ENCODE assay signal across 15 cellular contexts in the genomic region with DNA sequence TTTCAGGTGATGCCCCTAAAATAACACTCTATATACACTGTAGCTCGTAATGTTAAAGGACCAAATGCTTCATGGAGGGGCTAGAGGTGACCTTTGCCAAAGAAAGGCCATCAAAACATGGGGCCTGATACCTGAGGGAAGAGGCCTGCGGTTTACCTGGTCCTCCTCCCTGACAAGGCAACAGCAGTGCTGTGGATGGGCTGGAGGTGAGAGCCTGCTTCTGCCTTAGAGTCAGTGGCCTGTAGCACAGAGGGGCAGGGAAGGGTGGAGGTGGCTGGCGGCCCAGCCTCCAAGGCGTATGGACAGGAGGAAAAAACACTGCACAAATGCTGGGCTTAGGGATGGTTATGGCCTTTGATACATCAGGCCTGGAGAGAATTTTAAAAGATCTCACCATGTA.
DNase-seq lines count a peak whose midpoint lies in the region; ATAC-seq and TF ChIP-seq lines count a peak whose summit lies in the region.
"Had no signal": no experiment of that assay in that cellular context is flagged by ENCODE, and none has a peak within 500 bp of the region (broad histone marks: within the 10 kb centered on the region; RNA-seq: fewer than 3 reads in every experiment).

No MANE protein-coding gene starts in this region.

- no peaks in the 10 kb centered on the region for H3K4me1 Mint-ChIP-seq in H9
- H3K4me1 Mint-ChIP-seq: GM23338 had no signal

- H3K79me2 ChIP-seq in H9 (ENCODE audit: insufficient read depth, low read length) = no peaks in the 10 kb centered on the region

- H2BK20ac ChIP-seq in H9 (ENCODE audit: low read depth, low read length, poor library complexity, severe bottlenecking) = no peak overlapping the region

- no peak overlapping the region for H3K18ac ChIP-seq in H9 (ENCODE audit: insufficient read length, low read depth, low read length)

- H3K14ac ChIP-seq in H9 (ENCODE audit: insufficient read depth, low read length) = no peak overlapping the region; the same call in 1 of the 2 replicates

- H3K4me3 ChIP-seq in muscle layer of duodenum (ENCODE audit: low read depth in 1 of 2, low read length in 2 of 2) (no peak overlapping the region), stomach smooth muscle (ENCODE audit: low read length in 2 of 2) (peak overlapping the region in 1 of 2 donors; percentile 35), left lung (no peak overlapping the region)
- H3K4me3 ChIP-seq: GM23338 had no signal

- no peaks in the 10 kb centered on the region for H3K79me1 ChIP-seq in H9 (ENCODE audit: insufficient read depth, low read depth, low read length, poor library complexity, severe bottlenecking)

- TF ChIP-seq CTCF in H9 (conservative IDR thresholded peaks at IDR 0.05) = no peak
- no peak for TF ChIP-seq CTCF in left lung (IDR thresholded peaks at IDR 0.05)

- H3K27ac Mint-ChIP-seq in H9 = peak overlapping the region in 2 of 3 experiments; percentile 9 to 15; a peak in 1 of 7 replicates
- H3K27ac Mint-ChIP-seq: CD4-positive, alpha-beta T cell; GM23338; HFFc6 had no signal

- no peak overlapping the region for H3K9ac ChIP-seq in H9 (ENCODE audit: extremely low read depth, insufficient read length, low read length)
- H3K9ac ChIP-seq in stomach smooth muscle (ENCODE audit: low read length in 2 of 2) = peak overlapping the region; percentile 42 to 45

- H2BK120ac ChIP-seq in H9 (ENCODE audit: low read depth, low read length, poor library complexity, severe bottlenecking) = no peak overlapping the region

- WGBS in H9 (ENCODE audit: extremely low coverage, insufficient read length, low lambda C conversion rate) = no CpG with 5 or more reads among the region's 4 CpGs

- no peaks in the 10 kb centered on the region for H3K23me2 ChIP-seq in H9 (ENCODE audit: insufficient read length, low read depth, low read length, poor library complexity, severe bottlenecking)

- no peak overlapping the region for H3K4me3 Mint-ChIP-seq in H9
- H3K4me3 Mint-ChIP-seq: CD4-positive, alpha-beta T cell; GM23338; HFFc6 had no signal

- H4K20me1 ChIP-seq in H9 (ENCODE audit: control insufficient read depth, insufficient read depth, insufficient read length) = no peaks in the 10 kb centered on the region

- H3K4me2 ChIP-seq in H9 (ENCODE audit: insufficient read depth, insufficient read length, low read length) = no peak overlapping the region
- H3K4me2 ChIP-seq: GM23338 had no signal

- no peak overlapping the region for H4K8ac ChIP-seq in H9 (replicated peaks; ENCODE audit: insufficient read length, low read depth, low read length)

- H3T11ph ChIP-seq in H9 (ENCODE audit: low read length) = no peak overlapping the region

- no peak overlapping the region for H2BK5ac ChIP-seq in H9 (ENCODE audit: insufficient read length, low read length)

- no peaks in the 10 kb centered on the region for H3K36me3 Mint-ChIP-seq in H9 (ENCODE audit: insufficient read depth in 1 of 3, low read depth in 3 of 3)

- H3K4me1 ChIP-seq in H9 (ENCODE audit: insufficient read depth, low read length) (no peaks in the 10 kb centered on the region), muscle layer of duodenum (ENCODE audit: control insufficient read depth in 1 of 2, insufficient read depth in 2 of 2, low read length in 2 of 2) (peaks cover 0 to 7% of the 10 kb centered on the region in 2 donors), stomach smooth muscle (ENCODE audit: control insufficient read depth, insufficient read depth, low read length) (peaks cover 16% of the 10 kb centered on the region), left lung (no peaks in the 10 kb centered on the region)
- H3K4me1 ChIP-seq: Caco-2 had no signal

- H3K56ac ChIP-seq in H9 (ENCODE audit: insufficient read length, low read depth, low read length) = no peak overlapping the region

- no peak overlapping the region for H2AK5ac ChIP-seq in H9 (ENCODE audit: insufficient read length, low read length)

- H2BK15ac ChIP-seq in H9 (ENCODE audit: low read depth, low read length) = no peak overlapping the region

- H3K27me3 Mint-ChIP-seq in H9 (ENCODE audit: low read depth) = no peaks in the 10 kb centered on the region
- H3K27me3 Mint-ChIP-seq: CD4-positive, alpha-beta T cell had no signal

- H3K27me3 ChIP-seq in H9 (ENCODE audit: insufficient read depth, low read length) = no peaks in the 10 kb centered on the region
- H3K27me3 ChIP-seq in muscle layer of duodenum (ENCODE audit: low read depth, low read length) = no peaks in the 10 kb centered on the region
- H3K27me3 ChIP-seq in stomach smooth muscle (ENCODE audit: control insufficient read depth in 1 of 2, insufficient read depth in 2 of 2, low read length in 2 of 2) = no peaks in the 10 kb centered on the region
- no peaks in the 10 kb centered on the region for H3K27me3 ChIP-seq in left lung

- intact Hi-C loops in sciatic nerve (cut with DNase I) = no loop called here
- intact Hi-C loops in left lung (cut with DNase I) = no loop called here

- H3K9me3 Mint-ChIP-seq in H9 = no peaks in the 10 kb centered on the region; a peak in 1 of 5 replicates
- H3K9me3 Mint-ChIP-seq: CD4-positive, alpha-beta T cell; GM23338; HFFc6 had no signal

- H3K23ac ChIP-seq in H9 (ENCODE audit: insufficient read length, low read depth, low read length) = no peak overlapping the region

- H3K9me3 ChIP-seq in H9 (ENCODE audit: control insufficient read depth, low read depth, low read length) (no peaks in the 10 kb centered on the region), muscle layer of duodenum (ENCODE audit: control insufficient read depth in 1 of 2, low read length in 2 of 2) (no peaks in the 10 kb centered on the region), stomach smooth muscle (ENCODE audit: control insufficient read depth in 2 of 2, low read length in 2 of 2) (no peaks in the 10 kb centered on the region), left lung (no peaks in the 10 kb centered on the region)
- H3K9me3 ChIP-seq: Caco-2 had no signal

- H3K4ac ChIP-seq in H9 (ENCODE audit: low read depth, low read length) = no peak overlapping the region

- no peak overlapping the region for H4K5ac ChIP-seq in H9 (ENCODE audit: insufficient read length, low read depth, low read length)

- peak; percentile 30 for ATAC-seq in sciatic nerve
- ATAC-seq in GM18520 (IDR thresholded peaks at IDR 0.05; ENCODE audit: unreplicated experiment) = no peak
- ATAC-seq in left lung = no peak
- ATAC-seq: GM23338, HCT116 had no signal

- H3K36me3 ChIP-seq in muscle layer of duodenum (ENCODE audit: control insufficient read depth in 1 of 2, insufficient read depth in 2 of 2, low read length in 2 of 2) (no peaks in the 10 kb centered on the region), stomach smooth muscle (ENCODE audit: control insufficient read depth in 2 of 2, insufficient read depth in 2 of 2, low read length in 2 of 2) (no peaks in the 10 kb centered on the region), left lung (no peaks in the 10 kb centered on the region)

- no peak overlapping the region for H4K91ac ChIP-seq in H9 (ENCODE audit: insufficient read length, low read depth, low read length)

- DNase-seq in H9 (no peak), sciatic nerve (ENCODE audit: low spot score) (no peak), left lung (no peak), glomerular visceral epithelial cell (ENCODE audit: extremely low spot score) (no peak)
- DNase-seq: AML-193; Caco-2; CD4-positive, alpha-beta T cell; HFFc6; IMR-90 had no signal

- no peak overlapping the region for H2BK12ac ChIP-seq in H9 (ENCODE audit: insufficient read length, low read depth, low read length)

- no peak overlapping the region for H3K27ac ChIP-seq in H9 (ENCODE audit: insufficient read length, low read depth, low read length)
- H3K27ac ChIP-seq in muscle layer of duodenum (ENCODE audit: low read length) = peak overlapping the region; percentile 16
- H3K27ac ChIP-seq in stomach smooth muscle (ENCODE audit: low read length) = peak overlapping the region; percentile 80
- no peak overlapping the region for H3K27ac ChIP-seq in left lung
- H3K27ac ChIP-seq: C4-2B had no signal

- H2AFZ ChIP-seq in H9 (ENCODE audit: low read length) = no peak overlapping the region
- H2AFZ ChIP-seq: GM23338 had no signal

Comparison
In these comparisons a context has a peak if more than half of its experiments do, and no peak if none do; other contexts are left out.
1. H3K27ac ChIP-seq: peak in muscle layer of duodenum (single experiment) and stomach smooth muscle (single experiment); none in H9 (single experiment) and left lung (0 of 2).